ENCODE assay signal across 31 cellular contexts in genomic region chr6:167474171-167474570, GRCh38.
"Had no signal": no experiment of that assay in that cellular context is flagged by ENCODE, and none has a peak within 500 bp of the region (broad histone marks: within the 10 kb centered on the region; RNA-seq: fewer than 3 reads in every experiment).

No MANE protein-coding gene starts in this region.

- DNase-seq: activated B cell treated with CpG ODN at 0.5 μM for 24 hours; activated CD4-positive, alpha-beta memory T cell treated with anti-CD3 and anti-CD28 coated beads, Interleukin-2, amount 10 ng/mL, durations not matched to agents 7 days and 5 days; activated CD4-positive, alpha-beta T cell treated with anti-CD3 and anti-CD28 coated beads for 4 hours; activated CD4-positive, alpha-beta T cell treated with anti-CD3 and anti-CD28 coated beads, Interleukin-2, amount 10 ng/mL, durations not matched to agents 24 days and 14 days; activated CD4-positive, alpha-beta T cell treated with anti-CD3 and anti-CD28 coated beads, Interleukin-2, amount 50 U/mL, for 48 hours; activated CD4-positive, CD25-positive, alpha-beta regulatory T cell treated with anti-CD3 and anti-CD28 coated beads, Interleukin-2, amount 50 U/mL, for 72 hours; activated CD8-positive, alpha-beta memory T cell treated with anti-CD3 and anti-CD28 coated beads for 24 hours; activated CD8-positive, alpha-beta memory T cell treated with anti-CD3 and anti-CD28 coated beads, Interleukin-2, amount 50 U/mL, for 48 hours; activated CD8-positive, alpha-beta T cell treated with anti-CD3 and anti-CD28 coated beads, Interleukin-2, amount 10 ng/mL, durations not matched to agents 7 days and 5 days; activated effector memory CD4-positive, alpha-beta T cell treated with Interleukin-2 at 50 U/mL for 16 hours; activated gamma-delta T cell; activated naive CD4-positive, alpha-beta T cell treated with anti-CD3 and anti-CD28 coated beads, Interleukin-2, amount 10 ng/mL, durations not matched to agents 7 days and 5 days; activated naive CD4-positive, alpha-beta T cell treated with Interleukin-2 at 50 U/mL for 16 hours; activated naive CD8-positive, alpha-beta T cell treated with anti-CD3 and anti-CD28 coated beads, Interleukin-2, amount 10 ng/mL, durations not matched to agents 7 days and 5 days; activated naive CD8-positive, alpha-beta T cell treated with anti-CD3 and anti-CD28 coated beads, Interleukin-2, amount 50 U/mL, for 24 hours; activated T-cell treated with anti-CD3 and anti-CD28 coated beads, Interleukin-2, amount 50 U/mL, for 24 hours; activated T-cell treated with anti-CD3 and anti-CD28 coated beads, Interleukin-2, amount 50 U/mL, for 48 hours; amygdala; anterior cingulate cortex; caudate nucleus; cerebellar nuclear complex; T-cell; T-helper 17 cell had no signal

- H3K4me1 Mint-ChIP-seq: activated B cell treated with CpG ODN at 0.5 μM for 24 hours; activated CD4-positive, alpha-beta memory T cell treated with anti-CD3 and anti-CD28 coated beads, Interleukin-2, amount 10 ng/mL, durations not matched to agents 7 days and 5 days; activated naive CD4-positive, alpha-beta T cell treated with anti-CD3 and anti-CD28 coated beads, Interleukin-2, amount 50 U/mL, for 24 hours had no signal

- ATAC-seq: activated CD8-positive, alpha-beta T cell treated with anti-CD3 and anti-CD28 coated beads, Interleukin-2, amount 10 ng/mL, durations not matched to agents 7 days and 5 days; T-cell; T-helper 17 cell had no signal

- H3K27ac Mint-ChIP-seq: activated B cell treated with CpG ODN at 0.5 μM for 24 hours; activated CD4-positive, alpha-beta memory T cell treated with anti-CD3 and anti-CD28 coated beads, Interleukin-2, amount 10 ng/mL, durations not matched to agents 7 days and 5 days; activated CD4-positive, alpha-beta T cell treated with anti-CD3 and anti-CD28 coated beads, Interleukin-2, amount 10 ng/mL, durations not matched to agents 24 days and 14 days; activated CD8-positive, alpha-beta T cell treated with anti-CD3 and anti-CD28 coated beads, Interleukin-2, amount 10 ng/mL, durations not matched to agents 7 days and 5 days; activated naive CD4-positive, alpha-beta T cell treated with anti-CD3 and anti-CD28 coated beads, Interleukin-2, amount 10 ng/mL, durations not matched to agents 7 days and 5 days; activated naive CD4-positive, alpha-beta T cell treated with anti-CD3 and anti-CD28 coated beads, Interleukin-2, amount 50 U/mL, for 24 hours; activated naive CD8-positive, alpha-beta T cell; activated naive CD8-positive, alpha-beta T cell treated with anti-CD3 and anti-CD28 coated beads, Interleukin-2, amount 10 ng/mL, durations not matched to agents 7 days and 5 days; activated naive CD8-positive, alpha-beta T cell treated with anti-CD3 and anti-CD28 coated beads, Interleukin-2, amount 50 U/mL, for 24 hours; activated T-cell treated with anti-CD3 and anti-CD28 coated beads, Interleukin-2, amount 50 U/mL, for 24 hours; activated T-helper 2 cell treated with anti-CD3 and anti-CD28 coated beads, Interferon-gamma antibody, Interleukin-2, Interleukin-4, amounts not matched to agents 10 μg/mL and 5 μg/mL and 100 μg/mL, durations not matched to agents 14 hours and 24 hours and 36 hours; T-cell; T-helper 17 cell had no signal

- H3K27ac ChIP-seq: ascending aorta, VCaP had no signal

- H3K36me3 Mint-ChIP-seq: activated naive CD4-positive, alpha-beta T cell treated with anti-CD3 and anti-CD28 coated beads, Interleukin-2, amount 10 ng/mL, durations not matched to agents 7 days and 5 days; activated naive CD4-positive, alpha-beta T cell treated with anti-CD3 and anti-CD28 coated beads, Interleukin-2, amount 50 U/mL, for 24 hours; activated naive CD8-positive, alpha-beta T cell; activated naive CD8-positive, alpha-beta T cell treated with anti-CD3 and anti-CD28 coated beads, Interleukin-2, amount 10 ng/mL, durations not matched to agents 7 days and 5 days; brain; T-cell had no signal

- H3K27me3 ChIP-seq: ascending aorta, cardiac muscle cell had no signal

- H3K4me3 Mint-ChIP-seq: activated B cell treated with CpG ODN at 0.5 μM for 24 hours; activated CD4-positive, alpha-beta memory T cell treated with anti-CD3 and anti-CD28 coated beads, Interleukin-2, amount 10 ng/mL, durations not matched to agents 7 days and 5 days; activated CD4-positive, alpha-beta T cell treated with anti-CD3 and anti-CD28 coated beads, Interleukin-2, amount 10 ng/mL, durations not matched to agents 24 days and 14 days; activated CD8-positive, alpha-beta T cell treated with anti-CD3 and anti-CD28 coated beads, Interleukin-2, amount 10 ng/mL, durations not matched to agents 7 days and 5 days; activated naive CD4-positive, alpha-beta T cell treated with anti-CD3 and anti-CD28 coated beads, Interleukin-2, amount 10 ng/mL, durations not matched to agents 7 days and 5 days; activated naive CD4-positive, alpha-beta T cell treated with anti-CD3 and anti-CD28 coated beads, Interleukin-2, amount 50 U/mL, for 24 hours; activated naive CD8-positive, alpha-beta T cell; activated naive CD8-positive, alpha-beta T cell treated with anti-CD3 and anti-CD28 coated beads, Interleukin-2, amount 10 ng/mL, durations not matched to agents 7 days and 5 days; activated naive CD8-positive, alpha-beta T cell treated with anti-CD3 and anti-CD28 coated beads, Interleukin-2, amount 50 U/mL, for 24 hours; activated T-cell treated with anti-CD3 and anti-CD28 coated beads, Interleukin-2, amount 50 U/mL, for 24 hours; brain; central memory CD8-positive, alpha-beta T cell; T-cell; T-helper 17 cell had no signal

- H3K9me3 Mint-ChIP-seq: activated B cell treated with CpG ODN at 0.5 μM for 24 hours; activated CD4-positive, alpha-beta memory T cell treated with anti-CD3 and anti-CD28 coated beads, Interleukin-2, amount 10 ng/mL, durations not matched to agents 7 days and 5 days; activated CD4-positive, alpha-beta T cell treated with anti-CD3 and anti-CD28 coated beads, Interleukin-2, amount 10 ng/mL, durations not matched to agents 24 days and 14 days; activated naive CD4-positive, alpha-beta T cell treated with anti-CD3 and anti-CD28 coated beads, Interleukin-2, amount 10 ng/mL, durations not matched to agents 7 days and 5 days; activated naive CD4-positive, alpha-beta T cell treated with anti-CD3 and anti-CD28 coated beads, Interleukin-2, amount 50 U/mL, for 24 hours; activated naive CD8-positive, alpha-beta T cell treated with anti-CD3 and anti-CD28 coated beads, Interleukin-2, amount 10 ng/mL, durations not matched to agents 7 days and 5 days; activated naive CD8-positive, alpha-beta T cell treated with anti-CD3 and anti-CD28 coated beads, Interleukin-2, amount 50 U/mL, for 24 hours; activated T-cell treated with anti-CD3 and anti-CD28 coated beads, Interleukin-2, amount 50 U/mL, for 24 hours; activated T-helper 2 cell treated with anti-CD3 and anti-CD28 coated beads, Interferon-gamma antibody, Interleukin-2, Interleukin-4, amounts not matched to agents 10 μg/mL and 5 μg/mL and 100 μg/mL, durations not matched to agents 14 hours and 24 hours and 36 hours; central memory CD8-positive, alpha-beta T cell; T-cell had no signal

- H3K4me3 ChIP-seq: ascending aorta, cardiac muscle cell had no signal

- H3K36me3 ChIP-seq: ascending aorta, cardiac muscle cell had no signal

- H3K27me3 Mint-ChIP-seq: activated B cell treated with CpG ODN at 0.5 μM for 24 hours; activated CD4-positive, alpha-beta T cell treated with anti-CD3 and anti-CD28 coated beads, Interleukin-2, amount 10 ng/mL, durations not matched to agents 24 days and 14 days; activated naive CD4-positive, alpha-beta T cell treated with anti-CD3 and anti-CD28 coated beads, Interleukin-2, amount 10 ng/mL, durations not matched to agents 7 days and 5 days had no signal

- H3K9me3 ChIP-seq: ascending aorta had no signal
